In the genomic region with DNA sequence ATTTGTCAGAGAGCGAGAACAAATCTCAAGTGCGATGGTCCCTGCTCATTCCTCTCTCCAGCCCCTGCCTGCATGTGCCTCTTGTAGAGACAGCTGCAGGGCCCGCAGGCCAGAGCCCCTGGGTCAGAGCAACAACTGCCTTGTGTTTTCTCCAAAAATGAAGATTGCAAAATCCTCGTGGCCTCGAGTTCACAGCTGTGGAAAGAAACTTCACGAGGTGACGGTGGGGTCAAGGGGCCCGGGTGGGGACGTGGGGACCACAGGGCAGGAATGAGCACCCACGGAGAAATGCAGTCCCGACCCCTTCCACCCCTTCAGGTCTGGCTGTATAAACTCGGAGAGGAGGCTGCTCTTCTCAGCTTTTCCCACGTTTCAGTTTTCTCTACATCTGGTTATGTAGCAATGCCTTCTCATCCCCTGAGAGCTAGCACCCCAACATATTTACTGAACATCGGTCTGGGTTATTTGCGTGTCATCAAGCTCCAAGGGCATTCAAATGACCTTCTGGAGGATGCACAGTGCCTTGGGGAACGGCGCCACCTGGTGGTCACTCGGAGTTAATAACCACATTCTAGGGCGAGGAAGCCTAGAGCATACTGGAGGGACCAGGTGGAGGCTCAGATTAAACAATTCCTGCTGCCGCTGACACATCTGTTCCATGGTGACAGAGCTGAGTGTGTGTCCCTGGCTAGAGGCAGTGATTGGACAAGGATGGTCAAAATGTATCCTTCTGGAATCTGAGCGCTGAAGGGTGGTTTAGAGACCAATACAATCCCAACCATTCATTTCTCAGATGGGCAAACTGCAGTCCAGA, we compare ENCODE assay signal across 1 cellular context.
A peak's percentile ranks its signal among the peaks of the same experiment; 100 is the strongest.
TF ChIP-seq lines count a peak whose summit lies in the region.

No MANE protein-coding gene starts in this region.

TF ChIP-seq in HepG2, 621 proteins besides CTCF, POLR2A, EP300 and RAD21 (continued from another document and continues in another):
- TF ChIP-seq, protein P1, sequence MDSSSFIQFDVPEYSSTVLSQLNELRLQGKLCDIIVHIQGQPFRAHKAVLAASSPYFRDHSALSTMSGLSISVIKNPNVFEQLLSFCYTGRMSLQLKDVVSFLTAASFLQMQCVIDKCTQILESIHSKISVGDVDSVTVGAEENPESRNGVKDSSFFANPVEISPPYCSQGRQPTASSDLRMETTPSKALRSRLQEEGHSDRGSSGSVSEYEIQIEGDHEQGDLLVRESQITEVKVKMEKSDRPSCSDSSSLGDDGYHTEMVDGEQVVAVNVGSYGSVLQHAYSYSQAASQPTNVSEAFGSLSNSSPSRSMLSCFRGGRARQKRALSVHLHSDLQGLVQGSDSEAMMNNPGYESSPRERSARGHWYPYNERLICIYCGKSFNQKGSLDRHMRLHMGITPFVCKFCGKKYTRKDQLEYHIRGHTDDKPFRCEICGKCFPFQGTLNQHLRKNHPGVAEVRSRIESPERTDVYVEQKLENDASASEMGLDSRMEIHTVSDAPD (CRISPR knock-in tag; IDR thresholded peaks at IDR 0.05): no peak
- TF ChIP-seq, protein P2, sequence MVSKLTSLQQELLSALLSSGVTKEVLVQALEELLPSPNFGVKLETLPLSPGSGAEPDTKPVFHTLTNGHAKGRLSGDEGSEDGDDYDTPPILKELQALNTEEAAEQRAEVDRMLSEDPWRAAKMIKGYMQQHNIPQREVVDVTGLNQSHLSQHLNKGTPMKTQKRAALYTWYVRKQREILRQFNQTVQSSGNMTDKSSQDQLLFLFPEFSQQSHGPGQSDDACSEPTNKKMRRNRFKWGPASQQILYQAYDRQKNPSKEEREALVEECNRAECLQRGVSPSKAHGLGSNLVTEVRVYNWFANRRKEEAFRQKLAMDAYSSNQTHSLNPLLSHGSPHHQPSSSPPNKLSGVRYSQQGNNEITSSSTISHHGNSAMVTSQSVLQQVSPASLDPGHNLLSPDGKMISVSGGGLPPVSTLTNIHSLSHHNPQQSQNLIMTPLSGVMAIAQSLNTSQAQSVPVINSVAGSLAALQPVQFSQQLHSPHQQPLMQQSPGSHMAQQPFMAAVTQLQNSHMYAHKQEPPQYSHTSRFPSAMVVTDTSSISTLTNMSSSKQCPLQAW (CRISPR knock-in tag; IDR thresholded peaks at IDR 0.05): 0 out of 2 replicates have a peak, but pooled peaks have one; percentile 35
- TF ChIP-seq MAFG (CRISPR knock-in tag; IDR thresholded peaks at IDR 0.05) (no peak), MEF2D (CRISPR knock-in tag; IDR thresholded peaks at IDR 0.05) (no peak), PITX1 (CRISPR knock-in tag; IDR thresholded peaks at IDR 0.05) (peak; percentile 20; the same call in 1 of the 2 replicates), ZNF567 (CRISPR knock-in tag; IDR thresholded peaks at IDR 0.05; ENCODE audit: borderline replicate concordance) (no peak), SNAPC2 (CRISPR knock-in tag; IDR thresholded peaks at IDR 0.05) (no peak), SNAI1 (CRISPR knock-in tag; IDR thresholded peaks at IDR 0.05; ENCODE audit: borderline replicate concordance) (no peak), ZBTB21 (CRISPR knock-in tag; IDR thresholded peaks at IDR 0.05) (no peak), RARA (CRISPR knock-in tag; IDR thresholded peaks at IDR 0.05) (no peak), SYNCRIP (IDR thresholded peaks at IDR 0.05; ENCODE audit: insufficient read depth, low read depth, low read length) (no peak), FOXJ3 (CRISPR knock-in tag; IDR thresholded peaks at IDR 0.05; ENCODE audit: borderline replicate concordance) (no peak), MIXL1 (CRISPR knock-in tag; IDR thresholded peaks at IDR 0.05) (0 out of 2 replicates have a peak, but pooled peaks have one; percentile 22), SMYD3 (CRISPR knock-in tag; IDR thresholded peaks at IDR 0.05) (no peak; the same call in 1 of the 2 replicates), MXI1 (IDR thresholded peaks at IDR 0.05; ENCODE audit: borderline replicate concordance, low read depth, low read length) (0 out of 3 replicates have a peak, but pooled peaks have one; percentile 31), ZFP62 (CRISPR knock-in tag; IDR thresholded peaks at IDR 0.05) (no peak), PHF5A (CRISPR knock-in tag; IDR thresholded peaks at IDR 0.05; ENCODE audit: low read depth, unreplicated experiment) (no peak), MEIS2 (CRISPR knock-in tag; IDR thresholded peaks at IDR 0.05) (no peak), GATAD2A (CRISPR knock-in tag; IDR thresholded peaks at IDR 0.05) (no peak), HOXA3 (CRISPR knock-in tag; IDR thresholded peaks at IDR 0.05) (no peak), ARHGAP35 (CRISPR knock-in tag; IDR thresholded peaks at IDR 0.05; ENCODE audit: borderline replicate concordance) (no peak), CHCHD3 (CRISPR knock-in tag; IDR thresholded peaks at IDR 0.05) (no peak), JDP2 (CRISPR knock-in tag; IDR thresholded peaks at IDR 0.05; ENCODE audit: borderline replicate concordance) (no peak), EZH2 (conservative IDR thresholded peaks at IDR 0.05; ENCODE audit: low read depth, low read length) (no peak), ZNF883 (CRISPR knock-in tag; IDR thresholded peaks at IDR 0.05; ENCODE audit: not compliant biosample characterization) (no peak), RFX3 (CRISPR knock-in tag; IDR thresholded peaks at IDR 0.05) (no peak), LCORL (IDR thresholded peaks at IDR 0.05) (no peak), LCORL (CRISPR knock-in tag; IDR thresholded peaks at IDR 0.05) (no peak), REPIN1 (CRISPR knock-in tag; IDR thresholded peaks at IDR 0.05; ENCODE audit: borderline replicate concordance, low read depth) (peak; percentile 21; the same call in 1 of the 2 replicates), GFI1 (CRISPR knock-in tag; IDR thresholded peaks at IDR 0.05; ENCODE audit: borderline replicate concordance) (no peak), ZNF501 (CRISPR knock-in tag; IDR thresholded peaks at IDR 0.05) (0 out of 2 replicates have a peak, but pooled peaks have one; percentile 35), RCOR2 (CRISPR knock-in tag; IDR thresholded peaks at IDR 0.05) (no peak), ZNF33B (CRISPR knock-in tag; IDR thresholded peaks at IDR 0.05) (0 out of 2 replicates have a peak, but pooled peaks have one; percentile 43), SALL2 (CRISPR knock-in tag; IDR thresholded peaks at IDR 0.05) (no peak), SAFB2 (CRISPR knock-in tag; IDR thresholded peaks at IDR 0.05; ENCODE audit: borderline replicate concordance, low read depth) (no peak), XRCC5 (optimal IDR thresholded peaks at IDR 0.05; ENCODE audit: low read length) (peak; percentile 72), PHF8 (CRISPR knock-in tag; IDR thresholded peaks at IDR 0.05) (no peak), MIER2 (CRISPR knock-in tag; IDR thresholded peaks at IDR 0.05) (0 out of 2 replicates have a peak, but pooled peaks have one; percentile 65), SOX5 (CRISPR knock-in tag; IDR thresholded peaks at IDR 0.05; ENCODE audit: borderline replicate concordance) (peak; percentile 43; the same call in 1 of the 2 replicates), ZNF775 (CRISPR knock-in tag; IDR thresholded peaks at IDR 0.05; ENCODE audit: borderline replicate concordance) (no peak), ZFP37 (CRISPR knock-in tag; IDR thresholded peaks at IDR 0.05; ENCODE audit: borderline replicate concordance) (no peak), SIN3B (IDR thresholded peaks at IDR 0.05; ENCODE audit: low read length) (no peak), HIVEP1 (CRISPR knock-in tag; IDR thresholded peaks at IDR 0.05) (no peak), KDM6A (CRISPR knock-in tag; IDR thresholded peaks at IDR 0.05; ENCODE audit: low read depth) (no peak), BRCA1 (CRISPR knock-in tag; IDR thresholded peaks at IDR 0.05) (no peak), ZFP41 (CRISPR knock-in tag; IDR thresholded peaks at IDR 0.05; ENCODE audit: borderline replicate concordance) (no peak), NR2F6 (IDR thresholded peaks at IDR 0.05) (0 out of 2 replicates have a peak, but pooled peaks have one; percentile 21), NR2F6 (CRISPR knock-in tag; IDR thresholded peaks at IDR 0.05) (peak; percentile 55; the same call in 1 of the 2 replicates), TCF12 (IDR thresholded peaks at IDR 0.05) (no peak), TCF12 (CRISPR knock-in tag; IDR thresholded peaks at IDR 0.05) (no peak), CBX5 (CRISPR knock-in tag; IDR thresholded peaks at IDR 0.05; ENCODE audit: borderline replicate concordance) (peak; percentile 32; the same call in 1 of the 2 replicates)
- TF ChIP-seq, protein P3, sequence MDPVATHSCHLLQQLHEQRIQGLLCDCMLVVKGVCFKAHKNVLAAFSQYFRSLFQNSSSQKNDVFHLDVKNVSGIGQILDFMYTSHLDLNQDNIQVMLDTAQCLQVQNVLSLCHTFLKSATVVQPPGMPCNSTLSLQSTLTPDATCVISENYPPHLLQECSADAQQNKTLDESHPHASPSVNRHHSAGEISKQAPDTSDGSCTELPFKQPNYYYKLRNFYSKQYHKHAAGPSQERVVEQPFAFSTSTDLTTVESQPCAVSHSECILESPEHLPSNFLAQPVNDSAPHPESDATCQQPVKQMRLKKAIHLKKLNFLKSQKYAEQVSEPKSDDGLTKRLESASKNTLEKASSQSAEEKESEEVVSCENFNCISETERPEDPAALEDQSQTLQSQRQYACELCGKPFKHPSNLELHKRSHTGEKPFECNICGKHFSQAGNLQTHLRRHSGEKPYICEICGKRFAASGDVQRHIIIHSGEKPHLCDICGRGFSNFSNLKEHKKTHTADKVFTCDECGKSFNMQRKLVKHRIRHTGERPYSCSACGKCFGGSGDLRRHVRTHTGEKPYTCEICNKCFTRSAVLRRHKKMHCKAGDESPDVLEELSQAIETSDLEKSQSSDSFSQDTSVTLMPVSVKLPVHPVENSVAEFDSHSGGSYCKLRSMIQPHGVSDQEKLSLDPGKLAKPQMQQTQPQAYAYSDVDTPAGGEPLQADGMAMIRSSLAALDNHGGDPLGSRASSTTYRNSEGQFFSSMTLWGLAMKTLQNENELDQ (CRISPR knock-in tag; IDR thresholded peaks at IDR 0.05; ENCODE audit: borderline replicate concordance): 0 out of 2 replicates have a peak, but pooled peaks have one; percentile 46
- TF ChIP-seq, protein P4, sequence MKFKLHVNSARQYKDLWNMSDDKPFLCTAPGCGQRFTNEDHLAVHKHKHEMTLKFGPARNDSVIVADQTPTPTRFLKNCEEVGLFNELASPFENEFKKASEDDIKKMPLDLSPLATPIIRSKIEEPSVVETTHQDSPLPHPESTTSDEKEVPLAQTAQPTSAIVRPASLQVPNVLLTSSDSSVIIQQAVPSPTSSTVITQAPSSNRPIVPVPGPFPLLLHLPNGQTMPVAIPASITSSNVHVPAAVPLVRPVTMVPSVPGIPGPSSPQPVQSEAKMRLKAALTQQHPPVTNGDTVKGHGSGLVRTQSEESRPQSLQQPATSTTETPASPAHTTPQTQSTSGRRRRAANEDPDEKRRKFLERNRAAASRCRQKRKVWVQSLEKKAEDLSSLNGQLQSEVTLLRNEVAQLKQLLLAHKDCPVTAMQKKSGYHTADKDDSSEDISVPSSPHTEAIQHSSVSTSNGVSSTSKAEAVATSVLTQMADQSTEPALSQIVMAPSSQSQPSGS (CRISPR knock-in tag; IDR thresholded peaks at IDR 0.05): no peak
- TF ChIP-seq, protein P5, sequence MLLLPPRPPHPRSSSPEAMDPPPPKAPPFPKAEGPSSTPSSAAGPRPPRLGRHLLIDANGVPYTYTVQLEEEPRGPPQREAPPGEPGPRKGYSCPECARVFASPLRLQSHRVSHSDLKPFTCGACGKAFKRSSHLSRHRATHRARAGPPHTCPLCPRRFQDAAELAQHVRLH (CRISPR knock-in tag; IDR thresholded peaks at IDR 0.05; ENCODE audit: borderline replicate concordance, low read depth): peak; percentile 44; the same call in 1 of the 2 replicates
- TF ChIP-seq, protein P6, sequence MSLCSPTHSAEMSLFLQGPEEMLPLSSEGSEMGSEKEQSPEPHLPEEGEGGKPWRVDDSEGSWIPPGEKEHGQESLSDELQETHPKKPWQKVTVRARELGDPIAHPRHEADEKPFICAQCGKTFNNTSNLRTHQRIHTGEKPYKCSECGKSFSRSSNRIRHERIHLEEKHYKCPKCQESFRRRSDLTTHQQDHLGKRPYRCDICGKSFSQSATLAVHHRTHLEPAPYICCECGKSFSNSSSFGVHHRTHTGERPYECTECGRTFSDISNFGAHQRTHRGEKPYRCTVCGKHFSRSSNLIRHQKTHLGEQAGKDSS (CRISPR knock-in tag; IDR thresholded peaks at IDR 0.05; ENCODE audit: borderline replicate concordance, low read depth): no peak
- TF ChIP-seq, protein P7, sequence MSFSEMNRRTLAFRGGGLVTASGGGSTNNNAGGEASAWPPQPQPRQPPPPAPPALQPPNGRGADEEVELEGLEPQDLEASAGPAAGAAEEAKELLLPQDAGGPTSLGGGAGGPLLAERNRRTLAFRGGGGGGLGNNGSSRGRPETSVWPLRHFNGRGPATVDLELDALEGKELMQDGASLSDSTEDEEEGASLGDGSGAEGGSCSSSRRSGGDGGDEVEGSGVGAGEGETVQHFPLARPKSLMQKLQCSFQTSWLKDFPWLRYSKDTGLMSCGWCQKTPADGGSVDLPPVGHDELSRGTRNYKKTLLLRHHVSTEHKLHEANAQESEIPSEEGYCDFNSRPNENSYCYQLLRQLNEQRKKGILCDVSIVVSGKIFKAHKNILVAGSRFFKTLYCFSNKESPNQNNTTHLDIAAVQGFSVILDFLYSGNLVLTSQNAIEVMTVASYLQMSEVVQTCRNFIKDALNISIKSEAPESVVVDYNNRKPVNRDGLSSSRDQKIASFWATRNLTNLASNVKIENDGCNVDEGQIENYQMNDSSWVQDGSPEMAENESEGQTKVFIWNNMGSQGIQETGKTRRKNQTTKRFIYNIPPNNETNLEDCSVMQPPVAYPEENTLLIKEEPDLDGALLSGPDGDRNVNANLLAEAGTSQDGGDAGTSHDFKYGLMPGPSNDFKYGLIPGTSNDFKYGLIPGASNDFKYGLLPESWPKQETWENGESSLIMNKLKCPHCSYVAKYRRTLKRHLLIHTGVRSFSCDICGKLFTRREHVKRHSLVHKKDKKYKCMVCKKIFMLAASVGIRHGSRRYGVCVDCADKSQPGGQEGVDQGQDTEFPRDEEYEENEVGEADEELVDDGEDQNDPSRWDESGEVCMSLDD (CRISPR knock-in tag; IDR thresholded peaks at IDR 0.05; ENCODE audit: borderline replicate concordance): no peak
- TF ChIP-seq, protein P8, sequence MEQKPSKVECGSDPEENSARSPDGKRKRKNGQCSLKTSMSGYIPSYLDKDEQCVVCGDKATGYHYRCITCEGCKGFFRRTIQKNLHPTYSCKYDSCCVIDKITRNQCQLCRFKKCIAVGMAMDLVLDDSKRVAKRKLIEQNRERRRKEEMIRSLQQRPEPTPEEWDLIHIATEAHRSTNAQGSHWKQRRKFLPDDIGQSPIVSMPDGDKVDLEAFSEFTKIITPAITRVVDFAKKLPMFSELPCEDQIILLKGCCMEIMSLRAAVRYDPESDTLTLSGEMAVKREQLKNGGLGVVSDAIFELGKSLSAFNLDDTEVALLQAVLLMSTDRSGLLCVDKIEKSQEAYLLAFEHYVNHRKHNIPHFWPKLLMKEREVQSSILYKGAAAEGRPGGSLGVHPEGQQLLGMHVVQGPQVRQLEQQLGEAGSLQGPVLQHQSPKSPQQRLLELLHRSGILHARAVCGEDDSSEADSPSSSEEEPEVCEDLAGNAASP (CRISPR knock-in tag; IDR thresholded peaks at IDR 0.05; ENCODE audit: borderline replicate concordance): 0 out of 2 replicates have a peak, but pooled peaks have one; percentile 17
- TF ChIP-seq, protein P9, sequence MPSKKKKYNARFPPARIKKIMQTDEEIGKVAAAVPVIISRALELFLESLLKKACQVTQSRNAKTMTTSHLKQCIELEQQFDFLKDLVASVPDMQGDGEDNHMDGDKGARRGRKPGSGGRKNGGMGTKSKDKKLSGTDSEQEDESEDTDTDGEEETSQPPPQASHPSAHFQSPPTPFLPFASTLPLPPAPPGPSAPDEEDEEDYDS (CRISPR knock-in tag; IDR thresholded peaks at IDR 0.05): 0 out of 2 replicates have a peak, but pooled peaks have one; percentile 9
